In genomic region chr5:124744170-124744911, GRCh38 we compare ENCODE assay signal across 9 cellular contexts. TPM values are rescaled to one million over a fixed set of nuclear protein-coding genes. Genes with fewer than 3 reads are reported as not detected.
DNase-seq lines count a peak whose midpoint lies in the region; ATAC-seq, FAIRE-seq and TF ChIP-seq lines count a peak whose summit lies in the region.
"Had no signal": no experiment of that assay in that cellular context is flagged by ENCODE, and none has a peak within 500 bp of the region (broad histone marks: within the 10 kb centered on the region; RNA-seq: fewer than 3 reads in every experiment).

No MANE protein-coding gene starts in this region.

- H3K27me3 ChIP-seq in HAP-1 (ENCODE audit: low read depth) = no peaks in the 10 kb centered on the region
- no peaks in the 10 kb centered on the region for H3K27me3 ChIP-seq in small intestine (ENCODE audit: control insufficient read depth in 2 of 2, insufficient read depth in 2 of 2, low read length in 2 of 2)

- ATAC-seq in stimulated activated naive CD8-positive, alpha-beta T cell treated with anti-CD3 and anti-CD28 coated beads, Interleukin-15, amount 100 ng/mL, for 72 hours = no peak

- TF ChIP-seq POLR2A in H54 (IDR thresholded peaks at IDR 0.05; ENCODE audit: low read depth, low read length) = no peak

- H3K9me3 ChIP-seq in HAP-1 = no peaks in the 10 kb centered on the region
- H3K9me3 ChIP-seq in iPS-18c (ENCODE audit: control insufficient read depth, insufficient read depth, low read length) = no peaks in the 10 kb centered on the region
- H3K9me3 ChIP-seq in small intestine (ENCODE audit: control insufficient read depth, low read depth) = no peaks in the 10 kb centered on the region

- peaks cover 9% of the 10 kb centered on the region for H3K27me3 Mint-ChIP-seq in stimulated activated naive CD8-positive, alpha-beta T cell treated with anti-CD3 and anti-CD28 coated beads, Interleukin-15, amount 100 ng/mL, for 72 hours
- H3K27me3 Mint-ChIP-seq: activated naive CD4-positive, alpha-beta T cell treated with anti-CD3 and anti-CD28 coated beads, Interleukin-2, amount 10 ng/mL, durations not matched to agents 7 days and 5 days had no signal

- peaks cover 53% of the 10 kb centered on the region for H3K4me1 ChIP-seq in HAP-1
- H3K4me1 ChIP-seq in small intestine (ENCODE audit: control insufficient read depth in 2 of 2, insufficient read depth in 1 of 2, low read depth in 1 of 2, low read length in 1 of 2) = peaks cover 4 to 5% of the 10 kb centered on the region in 2 donors

- H3K4me3 ChIP-seq in HAP-1 (peak overlapping the region; percentile 37; the same call in 1 of the 2 replicates), iPS-18c (ENCODE audit: insufficient read depth, low read depth, low read length) (peak overlapping the region; percentile 74), small intestine (ENCODE audit: low read depth in 1 of 2, low read length in 2 of 2) (peak overlapping the region; percentile 51 to 81)

- H3K36me3 ChIP-seq in HAP-1 (replicated peaks) (no peaks in the 10 kb centered on the region), small intestine (ENCODE audit: control insufficient read depth in 2 of 2, insufficient read depth in 2 of 2, low read length in 2 of 2) (no peaks in the 10 kb centered on the region)

- FAIRE-seq in small intestine (lab: Jason Lieb, UNC) (no peak), H54 (lab: Jason Lieb, UNC) (no peak), D721Med (lab: Jason Lieb, UNC) (no peak)

- H3K27ac ChIP-seq in angular gyrus (ENCODE audit: low read depth, low read length) = peak overlapping the region; percentile 90
- peak overlapping the region; percentile 94 to 96 for H3K27ac ChIP-seq in small intestine (ENCODE audit: low read depth in 1 of 2, low read length in 1 of 2)

- no peak overlapping the region for H3K27ac Mint-ChIP-seq in stimulated activated naive CD8-positive, alpha-beta T cell treated with anti-CD3 and anti-CD28 coated beads, Interleukin-15, amount 100 ng/mL, for 72 hours
- H3K27ac Mint-ChIP-seq: activated naive CD4-positive, alpha-beta T cell treated with anti-CD3 and anti-CD28 coated beads, Interleukin-2, amount 10 ng/mL, durations not matched to agents 7 days and 5 days had no signal

- in situ Hi-C loops in HAP-1 (cut with MboI; ENCODE audit: low sequenced_read_pairs) = no loop called here

- DNase-seq in HAP-1 (ENCODE audit: low spot score in 2 of 2) (peak; percentile 58 to 67), small intestine (peak; percentile 82), NCI-H510A treated with DMSO at 0.1 percent for 48 hours (lab: John Stamatoyannopoulos, UW) (no peak), H54 (ENCODE audit: insufficient read length, low spot score) (no peak), D721Med (ENCODE audit: insufficient read length, low spot score) (no peak)
- DNase-seq in stimulated activated naive CD8-positive, alpha-beta T cell treated with anti-CD3 and anti-CD28 coated beads, Interleukin-15, amount 100 ng/mL, for 72 hours = no peak
- DNase-seq: activated naive CD4-positive, alpha-beta T cell treated with anti-CD3 and anti-CD28 coated beads, Interleukin-2, amount 10 ng/mL, durations not matched to agents 7 days and 5 days had no signal

- WGBS in small intestine, 3 donors = 7 to 14% (median 12%) methylated on average over 26 of the region's 26 CpGs

- H3K9me3 Mint-ChIP-seq in stimulated activated naive CD8-positive, alpha-beta T cell treated with anti-CD3 and anti-CD28 coated beads, Interleukin-15, amount 100 ng/mL, for 72 hours = no peaks in the 10 kb centered on the region
- H3K9me3 Mint-ChIP-seq: activated naive CD4-positive, alpha-beta T cell treated with anti-CD3 and anti-CD28 coated beads, Interleukin-2, amount 10 ng/mL, durations not matched to agents 7 days and 5 days had no signal

- H3K4me3 Mint-ChIP-seq in stimulated activated naive CD8-positive, alpha-beta T cell treated with anti-CD3 and anti-CD28 coated beads, Interleukin-15, amount 100 ng/mL, for 72 hours = no peak overlapping the region
- H3K4me3 Mint-ChIP-seq: activated naive CD4-positive, alpha-beta T cell treated with anti-CD3 and anti-CD28 coated beads, Interleukin-2, amount 10 ng/mL, durations not matched to agents 7 days and 5 days had no signal

- no peak for TF ChIP-seq CTCF in D721Med (IDR thresholded peaks at IDR 0.05; ENCODE audit: insufficient read depth, missing control alignments)

- peaks cover 36% of the 10 kb centered on the region for H3K4me1 Mint-ChIP-seq in stimulated activated naive CD8-positive, alpha-beta T cell treated with anti-CD3 and anti-CD28 coated beads, Interleukin-15, amount 100 ng/mL, for 72 hours

RNA-seq across cellular contexts. Expression of gene ZNF608, which starts 2.1 kb away (rescaled TPM):
- 10 to 100 TPM in 2 of 3 donors, 1 to 10 TPM in 1; 5.7 to 13.7 (median 11.6) TPM for polyA plus RNA-seq in small intestine

Comparison
In these comparisons a context has a peak if more than half of its experiments do, and no peak if none do; other contexts are left out.
1. DNase-seq: peak in HAP-1 (2 of 2) and small intestine (single experiment); none in NCI-H510A treated with DMSO at 0.1 percent for 48 hours (single experiment), stimulated activated naive CD8-positive, alpha-beta T cell treated with anti-CD3 and anti-CD28 coated beads, Interleukin-15, amount 100 ng/mL, for 72 hours (0 of 2), H54 (single experiment) and D721Med (single experiment).
2. Peak in every context shown above with its lines, with median percentiles within 50 percentile points of each other: H3K4me3 ChIP-seq.